Comparison of ENCODE assay signal across 8 cellular contexts in the genomic region with DNA sequence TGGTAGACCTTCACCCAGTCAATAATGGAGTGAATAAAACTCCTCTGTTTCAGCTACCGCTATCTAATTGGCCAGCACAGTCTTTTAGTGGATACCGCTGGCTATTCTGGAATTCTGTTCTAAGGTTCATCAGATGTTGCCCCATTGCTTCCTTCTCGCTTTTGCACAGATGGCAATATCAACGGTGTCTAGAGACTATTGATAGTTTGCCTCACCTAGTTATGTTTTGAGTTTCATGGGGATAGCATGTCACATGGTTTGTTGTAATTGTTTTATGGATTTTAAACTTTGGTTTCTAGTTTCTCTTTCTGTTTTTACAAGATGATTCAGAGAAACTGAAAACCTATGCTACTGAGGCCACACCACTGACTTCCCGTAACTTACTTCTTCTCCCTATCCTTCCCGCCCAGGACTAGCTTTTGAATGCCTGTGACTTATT. TPM values are rescaled to one million over a fixed set of nuclear protein-coding genes. Genes with fewer than 3 reads are reported as not detected.
A peak's percentile ranks its signal among the peaks of the same experiment; 100 is the strongest.
DNase-seq lines count a peak whose midpoint lies in the region; ATAC-seq and TF ChIP-seq lines count a peak whose summit lies in the region.

No MANE protein-coding gene starts in this region.

- DNase-seq in EL: peak; percentile 33
- DNase-seq in KBM-7: peak; percentile 59
- peak; percentile 22 to 39 for DNase-seq in lung microvascular endothelial cell (ENCODE audit: low read depth in 2 of 2)
- no peak for DNase-seq in mesendoderm
- no peak for DNase-seq in anterior cingulate cortex (lab: John Stamatoyannopoulos, UW)
- no peak for DNase-seq in body of pancreas

- H2AK5ac ChIP-seq in mesendoderm (ENCODE audit: low read length): no peak overlapping the region

- H3K9me3 Mint-ChIP-seq in activated naive CD8-positive, alpha-beta T cell (ENCODE audit: low read depth): no peaks in the 10 kb centered on the region

- H3K4ac ChIP-seq in mesendoderm (ENCODE audit: low read depth, low read length): no peak overlapping the region

- peaks cover 65% of the 10 kb centered on the region for H3K4me1 Mint-ChIP-seq in activated naive CD8-positive, alpha-beta T cell (ENCODE audit: low read depth)

- H3K4me3 ChIP-seq in mesendoderm (ENCODE audit: low read length) (no peak overlapping the region), body of pancreas (no peak overlapping the region)

- no peak overlapping the region for H3K56ac ChIP-seq in mesendoderm (ENCODE audit: low read length)

- H2BK15ac ChIP-seq in mesendoderm (replicated peaks; ENCODE audit: low read depth): no peak overlapping the region

- peaks cover 15% of the 10 kb centered on the region for H3K79me2 ChIP-seq in mesendoderm (ENCODE audit: control insufficient read depth, insufficient read depth, low read length)

- no peak overlapping the region for H3K27ac ChIP-seq in mesendoderm (ENCODE audit: low read depth, low read length)
- H3K27ac ChIP-seq in body of pancreas: no peak overlapping the region

- intact Hi-C loops in body of pancreas (cut with DNase I): no loop called here

- WGBS in mesendoderm (ENCODE audit: extremely low coverage, insufficient coverage, low lambda C conversion rate): no CpG with 5 or more reads among the region's 6 CpGs
- WGBS in body of pancreas, 2 donors: 73 to 78% methylated on average over 6 of the region's 6 CpGs

- H2BK120ac ChIP-seq in mesendoderm (ENCODE audit: low read depth, low read length): no peak overlapping the region

- H3K4me1 ChIP-seq in mesendoderm (ENCODE audit: control insufficient read depth, low read depth, low read length): no peaks in the 10 kb centered on the region
- peaks cover 30% of the 10 kb centered on the region for H3K4me1 ChIP-seq in body of pancreas

- H3K9me3 ChIP-seq in body of pancreas: no peaks in the 10 kb centered on the region

- in situ Hi-C loops in KBM-7 (cut with MboI; ENCODE audit: low pct_unique_long_range_greater_than_20kb, low sequenced_read_pairs): no loop called here

- ATAC-seq in GM21526 (IDR thresholded peaks at IDR 0.05; ENCODE audit: low FRiP score, unreplicated experiment) (peak; percentile 42), body of pancreas (no peak)

- H3K4me3 Mint-ChIP-seq in activated naive CD8-positive, alpha-beta T cell: peak overlapping the region; percentile 98

- peaks cover 14% of the 10 kb centered on the region for H3K79me1 ChIP-seq in mesendoderm (ENCODE audit: low read length)

- no peak overlapping the region for H4K5ac ChIP-seq in mesendoderm (ENCODE audit: low read length)

- peaks cover 5% of the 10 kb centered on the region for H3K36me3 Mint-ChIP-seq in activated naive CD8-positive, alpha-beta T cell

- no peak overlapping the region for H3K9ac ChIP-seq in mesendoderm (ENCODE audit: low read length)

- H3K27ac Mint-ChIP-seq in activated naive CD8-positive, alpha-beta T cell: peak overlapping the region; percentile 99

- no peak overlapping the region for H3K18ac ChIP-seq in mesendoderm (ENCODE audit: low read length)

- no peaks in the 10 kb centered on the region for H3K27me3 Mint-ChIP-seq in activated naive CD8-positive, alpha-beta T cell

- H3K27me3 ChIP-seq in mesendoderm (ENCODE audit: insufficient read depth, low read length, poor library complexity) (no peaks in the 10 kb centered on the region), body of pancreas (no peaks in the 10 kb centered on the region)

- no peak for TF ChIP-seq POLR2A in body of pancreas (IDR thresholded peaks at IDR 0.05)

- H3K4me2 ChIP-seq in mesendoderm (ENCODE audit: low read length): no peak overlapping the region

- TF ChIP-seq CTCF in body of pancreas (IDR thresholded peaks at IDR 0.05): no peak

- H2BK5ac ChIP-seq in mesendoderm (ENCODE audit: low read length): no peak overlapping the region

- H3K36me3 ChIP-seq in mesendoderm (ENCODE audit: control insufficient read depth, insufficient read depth, low read length) (no peaks in the 10 kb centered on the region), body of pancreas (replicated peaks in 1 of 2; ENCODE audit: insufficient read depth in 1 of 2, low read depth in 2 of 2) (no peaks in the 10 kb centered on the region)

- H4K8ac ChIP-seq in mesendoderm (ENCODE audit: low read depth, low read length): no peak overlapping the region

- H3K23ac ChIP-seq in mesendoderm (ENCODE audit: low read length): no peak overlapping the region

RNA-seq across cellular contexts. Expression of gene XRN1, which starts 2.0 kb away (rescaled TPM):
- total RNA-seq in lung microvascular endothelial cell (42.5 and 44.2 TPM in 2 replicates), body of pancreas (10 to 100 TPM; 20.5 to 37.2 TPM)
- 4.7 TPM for polyA plus RNA-seq in mesendoderm (2013, experiment 1 of 2)
- polyA plus RNA-seq in mesendoderm (2013, experiment 2 of 2): 5.7 TPM

Comparison
In these comparisons a context has a peak if more than half of its experiments do, and no peak if none do; other contexts are left out.
1. DNase-seq: peak in EL (single experiment), KBM-7 (single experiment) and lung microvascular endothelial cell (2 of 2); none in mesendoderm (single experiment), anterior cingulate cortex (0 of 58) and body of pancreas (0 of 4).